Comparison of ENCODE assay signal across 23 cellular contexts in the genomic region with DNA sequence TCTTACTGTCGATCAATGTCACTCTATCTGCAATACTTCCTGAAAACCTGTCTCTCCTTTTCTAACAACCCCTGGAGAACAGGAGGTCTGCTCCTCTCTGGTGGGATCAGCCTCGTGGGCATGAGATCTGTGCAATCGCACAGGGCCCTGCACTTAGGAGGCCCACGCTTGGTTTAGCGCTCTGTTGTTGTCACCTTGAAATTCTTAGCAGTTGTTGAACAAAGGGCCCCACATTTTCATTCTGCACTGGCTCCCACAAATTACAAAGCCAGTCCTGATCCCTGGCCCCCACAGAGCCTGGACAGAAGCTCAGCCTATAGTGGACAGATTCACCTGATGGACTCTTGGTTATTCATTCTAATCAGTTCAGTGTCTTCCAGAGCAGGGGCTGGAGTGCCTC. TPM values are rescaled to one million over a fixed set of nuclear protein-coding genes. Genes with fewer than 3 reads are reported as not detected.
DNase-seq lines count a peak whose midpoint lies in the region; ATAC-seq, FAIRE-seq and TF ChIP-seq lines count a peak whose summit lies in the region.
"Had no signal": no experiment of that assay in that cellular context is flagged by ENCODE, and none has a peak within 500 bp of the region (broad histone marks: within the 10 kb centered on the region; RNA-seq: fewer than 3 reads in every experiment).

No MANE protein-coding gene starts in this region.

- H3K27me3 Mint-ChIP-seq in activated naive CD8-positive, alpha-beta T cell treated with anti-CD3 and anti-CD28 coated beads, Interleukin-2, amount 10 ng/mL, durations not matched to agents 7 days and 5 days = peaks cover 12% of the 10 kb centered on the region
- no peaks in the 10 kb centered on the region for H3K27me3 Mint-ChIP-seq in activated naive CD8-positive, alpha-beta T cell treated with anti-CD3 and anti-CD28 coated beads, Interleukin-2, amount 50 U/mL, for 24 hours

- H2BK5ac ChIP-seq in mesendoderm (ENCODE audit: low read length) = no peak overlapping the region

- H3K9me1 ChIP-seq in keratinocyte (ENCODE audit: control insufficient read depth, extremely low read depth, insufficient read depth, low read length) = no peaks in the 10 kb centered on the region

- H3K4me1 Mint-ChIP-seq in activated naive CD8-positive, alpha-beta T cell treated with anti-CD3 and anti-CD28 coated beads, Interleukin-2, amount 10 ng/mL, durations not matched to agents 7 days and 5 days = no peaks in the 10 kb centered on the region
- H3K4me1 Mint-ChIP-seq in activated naive CD8-positive, alpha-beta T cell treated with anti-CD3 and anti-CD28 coated beads, Interleukin-2, amount 50 U/mL, for 24 hours = peaks cover 8% of the 10 kb centered on the region

- in situ Hi-C loops in astrocyte of the spinal cord (cut with HindIII; ENCODE audit: low sequenced_read_pairs) (no loop called here), HAP-1 (cut with MboI; ENCODE audit: low sequenced_read_pairs) (loop anchor here (5.0 kb wide), 1 partner anchor 140 kb away; no protein-coding TSS in a partner anchor)

- H3K27ac Mint-ChIP-seq in activated naive CD8-positive, alpha-beta T cell treated with anti-CD3 and anti-CD28 coated beads, Interleukin-2, amount 10 ng/mL, durations not matched to agents 7 days and 5 days = no peak overlapping the region
- H3K27ac Mint-ChIP-seq in activated naive CD8-positive, alpha-beta T cell treated with anti-CD3 and anti-CD28 coated beads, Interleukin-2, amount 50 U/mL, for 24 hours = no peak overlapping the region
- H3K27ac Mint-ChIP-seq: activated CD4-positive, alpha-beta memory T cell treated with anti-CD3 and anti-CD28 coated beads, Interleukin-2, amount 10 ng/mL, durations not matched to agents 7 days and 5 days; activated T-helper 2 cell treated with anti-CD3 and anti-CD28 coated beads, Interferon-gamma antibody, Interleukin-2, Interleukin-4, amounts not matched to agents 10 μg/mL and 5 μg/mL and 100 μg/mL, durations not matched to agents 14 hours and 24 hours and 36 hours had no signal

- no peaks in the 10 kb centered on the region for H3K79me1 ChIP-seq in mesendoderm (ENCODE audit: low read length)

- no peaks in the 10 kb centered on the region for H3K9me3 Mint-ChIP-seq in activated naive CD8-positive, alpha-beta T cell treated with anti-CD3 and anti-CD28 coated beads, Interleukin-2, amount 10 ng/mL, durations not matched to agents 7 days and 5 days
- H3K9me3 Mint-ChIP-seq in activated naive CD8-positive, alpha-beta T cell treated with anti-CD3 and anti-CD28 coated beads, Interleukin-2, amount 50 U/mL, for 24 hours = no peaks in the 10 kb centered on the region
- H3K9me3 Mint-ChIP-seq: activated CD4-positive, alpha-beta memory T cell treated with anti-CD3 and anti-CD28 coated beads, Interleukin-2, amount 10 ng/mL, durations not matched to agents 7 days and 5 days; activated T-helper 2 cell treated with anti-CD3 and anti-CD28 coated beads, Interferon-gamma antibody, Interleukin-2, Interleukin-4, amounts not matched to agents 10 μg/mL and 5 μg/mL and 100 μg/mL, durations not matched to agents 14 hours and 24 hours and 36 hours; immature natural killer cell; nephron had no signal

- POLR2A ChIA-PET in activated naive CD8-positive, alpha-beta T cell treated with anti-CD3 and anti-CD28 coated beads, Interleukin-2, amount 10 ng/mL, durations not matched to agents 7 days and 5 days (lab: Charles Lee) = no interaction called here

- TF ChIP-seq CTCF in astrocyte of the spinal cord (IDR thresholded peaks at IDR 0.05; ENCODE audit: low read depth, low read length) (no peak), keratinocyte (optimal IDR thresholded peaks at IDR 0.05 in 1 of 3, IDR thresholded peaks at IDR 0.05 in 1 of 3, conservative IDR thresholded peaks at IDR 0.05 in 1 of 3; ENCODE audit: extremely low read depth in 1 of 3, insufficient read depth in 2 of 3, low read length in 3 of 3) (no peak), upper lobe of right lung (IDR thresholded peaks at IDR 0.05) (no peak)

- peaks cover 21% of the 10 kb centered on the region for H3K4me1 ChIP-seq in keratinocyte (ENCODE audit: control insufficient read depth, extremely low read depth, insufficient read depth, low read length)
- H3K4me1 ChIP-seq in upper lobe of right lung = no peaks in the 10 kb centered on the region
- peaks cover 2% of the 10 kb centered on the region for H3K4me1 ChIP-seq in mesendoderm (ENCODE audit: control insufficient read depth, low read depth, low read length)
- peaks cover 2% of the 10 kb centered on the region; the same call in 1 of the 2 replicates for H3K4me1 ChIP-seq in HAP-1
- H3K4me1 ChIP-seq: colonic mucosa had no signal

- H4K8ac ChIP-seq in mesendoderm (ENCODE audit: low read depth, low read length) = no peak overlapping the region

- WGBS in mesendoderm (ENCODE audit: extremely low coverage, insufficient coverage, low lambda C conversion rate) = no CpG with 5 or more reads among the region's 5 CpGs

- H3K27ac ChIP-seq in keratinocyte (ENCODE audit: control insufficient read depth, insufficient read depth, low read length) (no peak overlapping the region), upper lobe of right lung (no peak overlapping the region), mesendoderm (ENCODE audit: low read depth, low read length) (no peak overlapping the region)
- H3K27ac ChIP-seq: colonic mucosa, heart left ventricle, upper lobe of left lung, VCaP had no signal

- FAIRE-seq in keratinocyte (lab: Jason Lieb, UNC) = no peak

- no peak overlapping the region for H4K5ac ChIP-seq in mesendoderm (ENCODE audit: low read length)

- H3K4ac ChIP-seq in mesendoderm (ENCODE audit: low read depth, low read length) = no peak overlapping the region

- no peaks in the 10 kb centered on the region for H4K20me1 ChIP-seq in keratinocyte (ENCODE audit: control insufficient read depth, extremely low read depth, insufficient read depth, low read length)

- no peaks in the 10 kb centered on the region for H3K27me3 ChIP-seq in keratinocyte (ENCODE audit: control insufficient read depth, extremely low read depth, insufficient read depth, low read length)
- peaks cover 10% of the 10 kb centered on the region for H3K27me3 ChIP-seq in upper lobe of right lung
- H3K27me3 ChIP-seq in mesendoderm (ENCODE audit: insufficient read depth, low read length, poor library complexity) = no peaks in the 10 kb centered on the region
- peaks cover 4% of the 10 kb centered on the region; the same call in 1 of the 2 replicates for H3K27me3 ChIP-seq in HAP-1 (ENCODE audit: low read depth)
- H3K27me3 ChIP-seq: colonic mucosa, upper lobe of left lung had no signal

- H2AK5ac ChIP-seq in mesendoderm (ENCODE audit: low read length) = no peak overlapping the region

- peak; percentile 8 for DNase-seq in activated naive CD8-positive, alpha-beta T cell treated with anti-CD3 and anti-CD28 coated beads, Interleukin-2, amount 10 ng/mL, durations not matched to agents 7 days and 5 days
- no peak for DNase-seq in activated naive CD8-positive, alpha-beta T cell treated with anti-CD3 and anti-CD28 coated beads, Interleukin-2, amount 50 U/mL, for 24 hours
- DNase-seq in astrocyte of the spinal cord (ENCODE audit: low read depth, low spot score) = no peak
- no peak for DNase-seq in keratinocyte (ENCODE audit: low read depth, low spot score)
- DNase-seq in upper lobe of right lung = no peak
- DNase-seq in mesendoderm = no peak
- DNase-seq in HAP-1 (ENCODE audit: low spot score in 2 of 2) = no peak
- DNase-seq: ACHN; activated CD4-positive, alpha-beta memory T cell treated with anti-CD3 and anti-CD28 coated beads, Interleukin-2, amount 10 ng/mL, durations not matched to agents 7 days and 5 days; colonic mucosa; EL; heart left ventricle; immature natural killer cell; NCI-H1694; NCI-H226; stimulated activated CD4-positive, alpha-beta T cell treated with anti-CD3 and anti-CD28 coated beads, Interleukin-15, amount 100 ng/mL, for 24 hours; stimulated activated naive CD4-positive, alpha-beta T cell treated with Interleukin-2 at 50 U/mL for 16 hours; T-helper 1 cell; upper lobe of left lung had no signal

- no peak overlapping the region for H2BK15ac ChIP-seq in mesendoderm (replicated peaks; ENCODE audit: low read depth)

- no peaks in the 10 kb centered on the region for H3K79me2 ChIP-seq in keratinocyte (ENCODE audit: control insufficient read depth, insufficient read depth, low read length)
- no peaks in the 10 kb centered on the region for H3K79me2 ChIP-seq in mesendoderm (ENCODE audit: control insufficient read depth, insufficient read depth, low read length)

- intact Hi-C loops in upper lobe of right lung (cut with DNase I) = no loop called here

- H3K9ac ChIP-seq in keratinocyte (ENCODE audit: control insufficient read depth, extremely low read depth, insufficient read depth, low read length) = no peak overlapping the region
- no peak overlapping the region for H3K9ac ChIP-seq in mesendoderm (ENCODE audit: low read length)

- H3K4me2 ChIP-seq in keratinocyte (ENCODE audit: control insufficient read depth, extremely low read depth, insufficient read depth, low read depth, low read length) = peak overlapping the region; percentile 84
- H3K4me2 ChIP-seq in mesendoderm (ENCODE audit: low read length) = no peak overlapping the region

- no peak overlapping the region for H3K4me3 Mint-ChIP-seq in activated naive CD8-positive, alpha-beta T cell treated with anti-CD3 and anti-CD28 coated beads, Interleukin-2, amount 10 ng/mL, durations not matched to agents 7 days and 5 days
- H3K4me3 Mint-ChIP-seq in activated naive CD8-positive, alpha-beta T cell treated with anti-CD3 and anti-CD28 coated beads, Interleukin-2, amount 50 U/mL, for 24 hours = no peak overlapping the region
- H3K4me3 Mint-ChIP-seq: activated CD4-positive, alpha-beta memory T cell treated with anti-CD3 and anti-CD28 coated beads, Interleukin-2, amount 10 ng/mL, durations not matched to agents 7 days and 5 days; immature natural killer cell; nephron had no signal

- ATAC-seq in activated naive CD8-positive, alpha-beta T cell treated with anti-CD3 and anti-CD28 coated beads, Interleukin-2, amount 10 ng/mL, durations not matched to agents 7 days and 5 days (ENCODE audit: low read depth) = no peak
- ATAC-seq in activated naive CD8-positive, alpha-beta T cell treated with anti-CD3 and anti-CD28 coated beads, Interleukin-2, amount 50 U/mL, for 24 hours = no peak
- no peak for ATAC-seq in upper lobe of right lung
- no peak for ATAC-seq in HG02938 (IDR thresholded peaks at IDR 0.05; ENCODE audit: unreplicated experiment)
- ATAC-seq: heart left ventricle had no signal

- no peak overlapping the region for H3K18ac ChIP-seq in mesendoderm (ENCODE audit: low read length)

- H3K36me3 Mint-ChIP-seq in activated naive CD8-positive, alpha-beta T cell treated with anti-CD3 and anti-CD28 coated beads, Interleukin-2, amount 10 ng/mL, durations not matched to agents 7 days and 5 days = no peaks in the 10 kb centered on the region
- H3K36me3 Mint-ChIP-seq in activated naive CD8-positive, alpha-beta T cell treated with anti-CD3 and anti-CD28 coated beads, Interleukin-2, amount 50 U/mL, for 24 hours (ENCODE audit: low read depth) = no peaks in the 10 kb centered on the region
- H3K36me3 Mint-ChIP-seq: immature natural killer cell had no signal

- no peak overlapping the region for H2AFZ ChIP-seq in keratinocyte (ENCODE audit: control insufficient read depth, low read length)

- H3K23ac ChIP-seq in mesendoderm (ENCODE audit: low read length) = no peak overlapping the region

- peak overlapping the region; percentile 54 for H3K4me3 ChIP-seq in astrocyte of the spinal cord (ENCODE audit: low read depth, low read length)
- H3K4me3 ChIP-seq in keratinocyte (ENCODE audit: control insufficient read depth in 2 of 3, extremely low read depth in 1 of 3, insufficient read depth in 2 of 3, low read depth in 1 of 3, low read length in 3 of 3) = peak overlapping the region in 1 of 3 experiments; percentile 67
- H3K4me3 ChIP-seq in upper lobe of right lung = peak overlapping the region; percentile 8
- no peak overlapping the region for H3K4me3 ChIP-seq in mesendoderm (ENCODE audit: low read length)
- H3K4me3 ChIP-seq in HAP-1 = no peak overlapping the region
- H3K4me3 ChIP-seq: colonic mucosa, heart left ventricle had no signal

- no peak overlapping the region for H2BK120ac ChIP-seq in mesendoderm (ENCODE audit: low read depth, low read length)

- no peaks in the 10 kb centered on the region for H3K9me3 ChIP-seq in keratinocyte (ENCODE audit: control insufficient read depth, low read depth, low read length)
- H3K9me3 ChIP-seq in upper lobe of right lung = no peaks in the 10 kb centered on the region
- no peaks in the 10 kb centered on the region for H3K9me3 ChIP-seq in HAP-1
- H3K9me3 ChIP-seq: colonic mucosa, heart left ventricle, upper lobe of left lung had no signal

- H3K56ac ChIP-seq in mesendoderm (ENCODE audit: low read length) = no peak overlapping the region

- dilution Hi-C loops in keratinocyte (cut with MboI; ENCODE audit: extremely low pct_ligation_motif_present, low sequenced_read_pairs) = no loop called here

- H3K36me3 ChIP-seq in keratinocyte (ENCODE audit: control insufficient read depth in 2 of 2, extremely low read depth in 1 of 2, insufficient read depth in 2 of 2, low read length in 2 of 2) = no peaks in the 10 kb centered on the region
- no peaks in the 10 kb centered on the region for H3K36me3 ChIP-seq in upper lobe of right lung
- no peaks in the 10 kb centered on the region for H3K36me3 ChIP-seq in mesendoderm (ENCODE audit: control insufficient read depth, insufficient read depth, low read length)
- no peaks in the 10 kb centered on the region for H3K36me3 ChIP-seq in HAP-1 (replicated peaks)
- H3K36me3 ChIP-seq: colonic mucosa, heart left ventricle, upper lobe of left lung had no signal

RNA-seq across cellular contexts. Expression of a gene that starts 18.6 kb away (rescaled TPM):
- total RNA-seq in activated naive CD8-positive, alpha-beta T cell treated with anti-CD3 and anti-CD28 coated beads, Interleukin-2, amount 10 ng/mL, durations not matched to agents 7 days and 5 days = under 1 TPM; 0.34 to 0.36 TPM
- polyA plus RNA-seq in keratinocyte = 3.3 to 12.0 TPM (median 4.7 TPM) in 3 replicates
- polyA plus RNA-seq in keratinocyte (2011; ENCODE audit: low read depth) = 0.15 TPM
- polyA plus RNA-seq in keratinocyte (2011; cell fraction: cytosol; rRNA removed) = 3.0 and 4.7 TPM in 2 replicates
- 14.8 and 23.8 TPM in 2 replicates for polyA plus RNA-seq in keratinocyte (2011; cell fraction: nucleus; rRNA removed)
- 3.0 TPM in 1 of 2 replicates, not detected in the other for polyA plus RNA-seq in keratinocyte (2012; ENCODE audit: low replicate concordance)
- polyA minus RNA-seq in keratinocyte = 2.8 to 8.5 TPM (median 4.5 TPM) in 3 replicates
- 7.5 TPM for polyA minus RNA-seq in keratinocyte (2011; cell fraction: cytosol; rRNA and poly(A)+ RNA removed)
- polyA minus RNA-seq in keratinocyte (2011; cell fraction: nucleus; rRNA and poly(A)+ RNA removed) = 3.3 and 6.2 TPM in 2 replicates
- 31.4 TPM for total RNA-seq in upper lobe of right lung
- 0.37 TPM for polyA plus RNA-seq in mesendoderm (2013, experiment 1 of 2)
- polyA plus RNA-seq in mesendoderm (2013, experiment 2 of 2) = 0.35 TPM
- total RNA-seq: activated T-helper 2 cell treated with anti-CD3 and anti-CD28 coated beads, Interferon-gamma antibody, Interleukin-2, Interleukin-4, amounts not matched to agents 10 μg/mL and 5 μg/mL and 100 μg/mL, durations not matched to agents 14 hours and 24 hours and 36 hours had no signal

RNA-seq across cellular contexts. Expression of a gene that starts 33.1 kb away (rescaled TPM):
- total RNA-seq in activated naive CD8-positive, alpha-beta T cell treated with anti-CD3 and anti-CD28 coated beads, Interleukin-2, amount 10 ng/mL, durations not matched to agents 7 days and 5 days = under 1 TPM; 0.74 to 0.75 TPM
- polyA plus RNA-seq in keratinocyte = 0.68 to 1.6 TPM (median 0.96 TPM) in 3 replicates
- 1.3 TPM for polyA plus RNA-seq in keratinocyte (2011; ENCODE audit: low read depth)
- 0.29 and 0.51 TPM in 2 replicates for polyA plus RNA-seq in keratinocyte (2011; cell fraction: cytosol; rRNA removed)
- polyA plus RNA-seq in keratinocyte (2011; cell fraction: nucleus; rRNA removed) = 2.4 and 5.0 TPM in 2 replicates
- 1.0 and 1.7 TPM in 2 replicates for polyA plus RNA-seq in keratinocyte (2012; ENCODE audit: low replicate concordance)
- 0.86 to 2.8 TPM (median 1.7 TPM) in 3 replicates for polyA minus RNA-seq in keratinocyte
- 2.3 TPM for polyA minus RNA-seq in keratinocyte (2011; cell fraction: cytosol; rRNA and poly(A)+ RNA removed)
- polyA minus RNA-seq in keratinocyte (2011; cell fraction: nucleus; rRNA and poly(A)+ RNA removed) = 2.3 and 2.8 TPM in 2 replicates
- 0.69 TPM for total RNA-seq in upper lobe of right lung
- polyA plus RNA-seq in mesendoderm (2013, experiment 1 of 2) = 4.9 TPM
- polyA plus RNA-seq in mesendoderm (2013, experiment 2 of 2) = 5.2 TPM

Comparison
In these comparisons a context has a peak if more than half of its experiments do, and no peak if none do; other contexts are left out.
1. H3K4me3 ChIP-seq: peak in astrocyte of the spinal cord (single experiment) and upper lobe of right lung (single experiment); none in mesendoderm (single experiment) and HAP-1 (single experiment).
2. RNA of a gene that starts 18.6 kb away (total RNA-seq): 31.4 TPM in upper lobe of right lung (single experiment); 0.34 to 0.36 TPM in activated naive CD8-positive, alpha-beta T cell treated with anti-CD3 and anti-CD28 coated beads, Interleukin-2, amount 10 ng/mL, durations not matched to agents 7 days and 5 days; every median in the first group is over 10 times any median in the second.